20 cellular contexts compared by ENCODE assay signal in genomic region chr10:30007406-30007805, GRCh38. TPM values are rescaled to one million over a fixed set of nuclear protein-coding genes. Genes with fewer than 3 reads are reported as not detected.
"Had no signal": no experiment of that assay in that cellular context is flagged by ENCODE, and none has a peak within 500 bp of the region (broad histone marks: within the 10 kb centered on the region; RNA-seq: fewer than 3 reads in every experiment).

No MANE protein-coding gene starts in this region.

- H3K9me3 ChIP-seq: left lung, neutrophil, thyroid gland had no signal

- H3K4me1 ChIP-seq: foreskin keratinocyte, parathyroid adenoma had no signal

- H3K27ac ChIP-seq: foreskin keratinocyte, hepatocyte, neutrophil, parathyroid adenoma, SK-N-MC, thyroid gland had no signal

- DNase-seq: activated CD4-positive, alpha-beta T cell treated with anti-CD3 and anti-CD28 coated beads, Interleukin-2, amount 10 ng/mL, durations not matched to agents 24 days and 14 days; activated CD8-positive, alpha-beta T cell treated with anti-CD3 and anti-CD28 coated beads for 36 hours; activated naive CD4-positive, alpha-beta T cell treated with anti-CD3 and anti-CD28 coated beads, Interleukin-2, amount 50 U/mL, for 16 hours; activated T-cell treated with anti-CD3 and anti-CD28 coated beads, Interleukin-2, amount 50 U/mL, for 24 hours; cerebellar nuclear complex; effector memory CD8-positive, alpha-beta T cell; foreskin keratinocyte; left lung; naive B cell; stimulated activated CD4-positive, alpha-beta T cell treated with anti-CD3 and anti-CD28 coated beads, Interleukin-2, amount 100 ng/mL, for 24 hours; stimulated activated naive CD4-positive, alpha-beta T cell treated with Interleukin-2 at 50 U/mL for 16 hours; thyroid gland had no signal

- FAIRE-seq: bronchial epithelial cell, islet of Langerhans had no signal

- H3K4me3 ChIP-seq: hepatocyte, left lung, SK-N-MC, thyroid gland had no signal

- H2AFZ ChIP-seq: hepatocyte, parathyroid adenoma had no signal

- H3K36me3 ChIP-seq: left lung, neutrophil, thyroid gland had no signal

- H3K9me3 Mint-ChIP-seq: activated CD4-positive, alpha-beta T cell treated with anti-CD3 and anti-CD28 coated beads, Interleukin-2, amount 10 ng/mL, durations not matched to agents 24 days and 14 days; activated CD8-positive, alpha-beta T cell treated with anti-CD3 and anti-CD28 coated beads for 36 hours; activated T-cell treated with anti-CD3 and anti-CD28 coated beads, Interleukin-2, amount 50 U/mL, for 24 hours; dendritic cell treated with granulocyte-macrophage colony-stimulating factor and Interleukin-4, amounts not matched to agents 40 ng/mL and 50 ng/mL, for 4 days; effector memory CD8-positive, alpha-beta T cell; naive B cell had no signal

- H3K4me2 ChIP-seq: hepatocyte had no signal

- H3K79me2 ChIP-seq: hepatocyte, parathyroid adenoma had no signal

- H3K9ac ChIP-seq: parathyroid adenoma had no signal

- H3K27ac Mint-ChIP-seq: activated CD4-positive, alpha-beta T cell treated with anti-CD3 and anti-CD28 coated beads, Interleukin-2, amount 10 ng/mL, durations not matched to agents 24 days and 14 days; activated CD8-positive, alpha-beta T cell treated with anti-CD3 and anti-CD28 coated beads for 36 hours; activated T-cell treated with anti-CD3 and anti-CD28 coated beads, Interleukin-2, amount 50 U/mL, for 24 hours; dendritic cell treated with granulocyte-macrophage colony-stimulating factor and Interleukin-4, amounts not matched to agents 40 ng/mL and 50 ng/mL, for 4 days; effector memory CD8-positive, alpha-beta T cell; memory B cell had no signal

- H3K27me3 ChIP-seq: hepatocyte, left lung, neutrophil, thyroid gland had no signal

- H3K4me3 Mint-ChIP-seq: activated CD4-positive, alpha-beta T cell treated with anti-CD3 and anti-CD28 coated beads, Interleukin-2, amount 10 ng/mL, durations not matched to agents 24 days and 14 days; activated CD8-positive, alpha-beta T cell treated with anti-CD3 and anti-CD28 coated beads for 36 hours; activated T-cell treated with anti-CD3 and anti-CD28 coated beads, Interleukin-2, amount 50 U/mL, for 24 hours; dendritic cell treated with granulocyte-macrophage colony-stimulating factor and Interleukin-4, amounts not matched to agents 40 ng/mL and 50 ng/mL, for 4 days; effector memory CD8-positive, alpha-beta T cell; memory B cell; naive B cell had no signal

- H3K36me3 Mint-ChIP-seq: memory B cell, naive B cell had no signal

RNA-seq across cellular contexts. Expression of gene JCAD, which starts 52.0 kb away (rescaled TPM):
- total RNA-seq: activated CD8-positive, alpha-beta T cell treated with anti-CD3 and anti-CD28 coated beads for 36 hours had no signal
